8 cellular contexts compared by ENCODE assay signal in genomic region chr16:27204232-27204915, GRCh38. TPM values are rescaled to one million over a fixed set of nuclear protein-coding genes. Genes with fewer than 3 reads are reported as not detected.
DNase-seq lines count a peak whose midpoint lies in the region; ATAC-seq and TF ChIP-seq lines count a peak whose summit lies in the region.

No MANE protein-coding gene starts in this region.

- H3K9ac ChIP-seq in rectal smooth muscle tissue (ENCODE audit: low read length), result peak overlapping the region; percentile 92

- H3K4me3 ChIP-seq in WERI-Rb-1 (ENCODE audit: low read depth, low read length), result peak overlapping the region; percentile 72
- peak overlapping the region; percentile 96 for H3K4me3 ChIP-seq in rectal smooth muscle tissue (ENCODE audit: low read length)

- peaks cover 62% of the 10 kb centered on the region for H3K4me1 Mint-ChIP-seq in activated naive CD4-positive, alpha-beta T cell treated with anti-CD3 and anti-CD28 coated beads, Interleukin-2, amount 10 ng/mL, durations not matched to agents 7 days and 5 days

- H3K27ac Mint-ChIP-seq in activated naive CD4-positive, alpha-beta T cell treated with anti-CD3 and anti-CD28 coated beads, Interleukin-2, amount 10 ng/mL, durations not matched to agents 7 days and 5 days, result peak overlapping the region; percentile 99

- H3K27ac ChIP-seq in WERI-Rb-1 (peak overlapping the region; percentile 97), foreskin keratinocyte (no peak overlapping the region), rectal smooth muscle tissue (ENCODE audit: low read depth, low read length) (peak overlapping the region; percentile 95)

- H3K9me3 Mint-ChIP-seq in activated naive CD4-positive, alpha-beta T cell treated with anti-CD3 and anti-CD28 coated beads, Interleukin-2, amount 10 ng/mL, durations not matched to agents 7 days and 5 days, result peaks cover 5% of the 10 kb centered on the region

- H3K4me1 ChIP-seq in foreskin keratinocyte (peaks cover 4% of the 10 kb centered on the region), rectal smooth muscle tissue (ENCODE audit: control insufficient read depth, insufficient read depth, low read length) (peaks cover 6% of the 10 kb centered on the region)

- CTCF ChIA-PET in activated naive CD4-positive, alpha-beta T cell treated with anti-CD3 and anti-CD28 coated beads, Interleukin-2, amount 10 ng/mL, durations not matched to agents 7 days and 5 days (lab: Charles Lee), result interaction anchor here (0.5 to 5.6 kb wide), 8 partner anchors 18 to 252 kb away, joined by 3 to 31 read pairs (median 5); no protein-coding TSS in a partner anchor

- ATAC-seq in foreskin keratinocyte, result peak; percentile 38
- no peak for ATAC-seq in HG03108 (IDR thresholded peaks at IDR 0.05; ENCODE audit: unreplicated experiment)

- no peaks in the 10 kb centered on the region for H3K27me3 Mint-ChIP-seq in activated naive CD4-positive, alpha-beta T cell treated with anti-CD3 and anti-CD28 coated beads, Interleukin-2, amount 10 ng/mL, durations not matched to agents 7 days and 5 days

- DNase-seq in activated naive CD4-positive, alpha-beta T cell treated with anti-CD3 and anti-CD28 coated beads, Interleukin-2, amount 10 ng/mL, durations not matched to agents 7 days and 5 days, result no peak
- no peak for DNase-seq in activated naive CD4-positive, alpha-beta T cell treated with anti-CD3 and anti-CD28 coated beads, Interleukin-2, amount 50 U/mL, for 16 hours
- DNase-seq in WERI-Rb-1 (no peak), foreskin keratinocyte (no peak), kidney tubule cell (ENCODE audit: low spot score) (no peak), COR-L47 (lab: John Stamatoyannopoulos, UW) (no peak)

- peak overlapping the region; percentile 97 for H3K4me3 Mint-ChIP-seq in activated naive CD4-positive, alpha-beta T cell treated with anti-CD3 and anti-CD28 coated beads, Interleukin-2, amount 10 ng/mL, durations not matched to agents 7 days and 5 days

- H3K27me3 ChIP-seq in WERI-Rb-1 (ENCODE audit: insufficient read depth, low read depth, severe bottlenecking) (no peaks in the 10 kb centered on the region), foreskin keratinocyte (no peaks in the 10 kb centered on the region), rectal smooth muscle tissue (ENCODE audit: control insufficient read depth, insufficient read depth, low read length) (no peaks in the 10 kb centered on the region)

- H3K36me3 ChIP-seq in WERI-Rb-1 (no peaks in the 10 kb centered on the region), rectal smooth muscle tissue (ENCODE audit: control insufficient read depth, insufficient read depth, low read length) (no peaks in the 10 kb centered on the region)

- TF ChIP-seq CTCF in WERI-Rb-1 (IDR thresholded peaks at IDR 0.05; ENCODE audit: low read depth, low read length) (no peak), foreskin keratinocyte (conservative IDR thresholded peaks at IDR 0.05) (no peak)

- H3K9me3 ChIP-seq in WERI-Rb-1 (ENCODE audit: severe bottlenecking), result no peaks in the 10 kb centered on the region

- H3K36me3 Mint-ChIP-seq in activated naive CD4-positive, alpha-beta T cell treated with anti-CD3 and anti-CD28 coated beads, Interleukin-2, amount 10 ng/mL, durations not matched to agents 7 days and 5 days, result peaks cover 17% of the 10 kb centered on the region

RNA-seq across cellular contexts. Expression of gene KDM8, which starts 1.0 kb away (rescaled TPM):
- 1.8 and 2.6 TPM in 2 replicates for total RNA-seq in foreskin keratinocyte
- polyA plus RNA-seq in foreskin keratinocyte, result 1.8 TPM in 2 replicates
